Comparison of ENCODE assay signal across 28 cellular contexts in genomic region chr1:11070876-11071275, GRCh38. TPM values are rescaled to one million over a fixed set of nuclear protein-coding genes. Genes with fewer than 3 reads are reported as not detected.
DNase-seq lines count a peak whose midpoint lies in the region; ATAC-seq, FAIRE-seq and TF ChIP-seq lines count a peak whose summit lies in the region.
"Had no signal": no experiment of that assay in that cellular context is flagged by ENCODE, and none has a peak within 500 bp of the region (broad histone marks: within the 10 kb centered on the region; RNA-seq: fewer than 3 reads in every experiment).

No MANE protein-coding gene starts in this region.

- no peaks in the 10 kb centered on the region for H3K9me3 Mint-ChIP-seq in activated naive CD8-positive, alpha-beta T cell treated with anti-CD3 and anti-CD28 coated beads, Interleukin-2, amount 10 ng/mL, durations not matched to agents 7 days and 5 days
- H3K9me3 Mint-ChIP-seq: activated T-helper 2 cell treated with anti-CD3 and anti-CD28 coated beads, Interferon-gamma antibody, Interleukin-2, Interleukin-4, amounts not matched to agents 10 μg/mL and 5 μg/mL and 100 μg/mL, durations not matched to agents 14 hours and 24 hours and 36 hours; CD4-positive, CD25-positive, alpha-beta regulatory T cell; dendritic cell treated with granulocyte-macrophage colony-stimulating factor and Interleukin-4, amounts not matched to agents 40 ng/mL and 50 ng/mL, for 4 days; naive thymus-derived CD8-positive, alpha-beta T cell; stimulated activated naive CD8-positive, alpha-beta T cell treated with anti-CD3 and anti-CD28 coated beads, Interleukin-15, amount 100 ng/mL, for 72 hours had no signal

- TF ChIP-seq POLR2A in breast epithelium (IDR thresholded peaks at IDR 0.05) (no peak), uterus (IDR thresholded peaks at IDR 0.05) (no peak), esophagus squamous epithelium (IDR thresholded peaks at IDR 0.05) (no peak)

- BruUV-seq in mammary epithelial cell (replicated peaks; lab: Mats Ljungman, UMichigan): no TSS peak

- peak overlapping the region; percentile 62 for H3K27ac Mint-ChIP-seq in activated naive CD8-positive, alpha-beta T cell treated with anti-CD3 and anti-CD28 coated beads, Interleukin-2, amount 10 ng/mL, durations not matched to agents 7 days and 5 days
- H3K27ac Mint-ChIP-seq: activated T-helper 2 cell treated with anti-CD3 and anti-CD28 coated beads, Interferon-gamma antibody, Interleukin-2, Interleukin-4, amounts not matched to agents 10 μg/mL and 5 μg/mL and 100 μg/mL, durations not matched to agents 14 hours and 24 hours and 36 hours; dendritic cell treated with granulocyte-macrophage colony-stimulating factor and Interleukin-4, amounts not matched to agents 40 ng/mL and 50 ng/mL, for 4 days had no signal

- H2BK12ac ChIP-seq in neuronal stem cell (ENCODE audit: low read length): no peak overlapping the region

- WGBS in mammary epithelial cell (ENCODE audit: low coverage, missing lambda C conversion rate): 83% methylated on average over 8 of the region's 11 CpGs
- WGBS in neuronal stem cell (ENCODE audit: extremely low coverage in 2 of 2, insufficient read length in 2 of 2, insufficient replicate concordance in 1 of 2), 2 donors: no CpG with 5 or more reads among the region's 11 CpGs
- WGBS in esophagus squamous epithelium, 2 donors: 73 to 74% methylated on average over 5 to 7 of the region's 11 CpGs

- H3K18ac ChIP-seq in neuronal stem cell (ENCODE audit: low read length): no peak overlapping the region

- peak in 1 of 2 donors; percentile 31 for DNase-seq in breast epithelium (ENCODE audit: low spot score in 2 of 2)
- no peak for DNase-seq in mammary epithelial cell
- no peak for DNase-seq in activated naive CD8-positive, alpha-beta T cell treated with anti-CD3 and anti-CD28 coated beads, Interleukin-2, amount 10 ng/mL, durations not matched to agents 7 days and 5 days
- DNase-seq in neuronal stem cell (ENCODE audit: low spot score): no peak
- peak; percentile 32 for DNase-seq in ureter (ENCODE audit: low spot score)
- no peak for DNase-seq in RCC 7860 (ENCODE audit: low spot score)
- DNase-seq in uterus: no peak
- DNase-seq in esophagus squamous epithelium (lab: John Stamatoyannopoulos, UW): no peak
- DNase-seq: activated CD4-positive, alpha-beta T cell treated with anti-CD3 and anti-CD28 coated beads for 1 hour; amniotic stem cell; CD4-positive, CD25-positive, alpha-beta regulatory T cell; EL; Kasumi-1; left ventricle myocardium superior; midbrain; naive thymus-derived CD8-positive, alpha-beta T cell; NCI-H446; SHP77; stimulated activated naive CD8-positive, alpha-beta T cell treated with anti-CD3 and anti-CD28 coated beads, Interleukin-15, amount 100 ng/mL, for 72 hours; transverse colon had no signal

- in situ Hi-C loops in mammary epithelial cell (cut with MboI; ENCODE audit: low sequenced_read_pairs in 2 of 2): no loop called here

- no peak overlapping the region for H3K4me2 ChIP-seq in mammary epithelial cell (ENCODE audit: insufficient read depth, low read depth, low read length)
- no peak overlapping the region for H3K4me2 ChIP-seq in neuronal stem cell (ENCODE audit: insufficient read depth, low read length, poor library complexity, severe bottlenecking)

- TF ChIP-seq CTCF in breast epithelium (IDR thresholded peaks at IDR 0.05) (no peak), mammary epithelial cell (conservative IDR thresholded peaks at IDR 0.05 in 1 of 2, IDR thresholded peaks at IDR 0.05 in 1 of 2; ENCODE audit: extremely low read depth in 1 of 2, insufficient read depth in 1 of 2, low read depth in 1 of 2, low read length in 2 of 2) (no peak), uterus (IDR thresholded peaks at IDR 0.05) (no peak), esophagus squamous epithelium (IDR thresholded peaks at IDR 0.05) (no peak)

- H3K4ac ChIP-seq in neuronal stem cell (ENCODE audit: low read length): no peak overlapping the region

- H3K27me3 ChIP-seq in breast epithelium (no peaks in the 10 kb centered on the region), mammary epithelial cell (ENCODE audit: insufficient read depth, low read length) (no peaks in the 10 kb centered on the region), neuronal stem cell (ENCODE audit: control insufficient read depth in 3 of 3, insufficient read depth in 3 of 3, low read depth in 1 of 3, low read length in 3 of 3) (no peaks in the 10 kb centered on the region), uterus (no peaks in the 10 kb centered on the region), esophagus squamous epithelium (no peaks in the 10 kb centered on the region)
- H3K27me3 ChIP-seq: gastroesophageal sphincter, right atrium auricular region, transverse colon had no signal

- POLR2A ChIA-PET in activated naive CD8-positive, alpha-beta T cell treated with anti-CD3 and anti-CD28 coated beads, Interleukin-2, amount 10 ng/mL, durations not matched to agents 7 days and 5 days (lab: Charles Lee): interaction anchor here (0.7 to 2.9 kb wide), 3 partner anchors 10 to 1684 kb away, joined by 4 to 28 read pairs (median 8); partner anchors contain the start of gene SRM

- no peaks in the 10 kb centered on the region for H3K79me1 ChIP-seq in neuronal stem cell (ENCODE audit: low read depth, low read length)

- no peak overlapping the region for H3K4me3 Mint-ChIP-seq in activated naive CD8-positive, alpha-beta T cell treated with anti-CD3 and anti-CD28 coated beads, Interleukin-2, amount 10 ng/mL, durations not matched to agents 7 days and 5 days
- H3K4me3 Mint-ChIP-seq: CD4-positive, CD25-positive, alpha-beta regulatory T cell; dendritic cell treated with granulocyte-macrophage colony-stimulating factor and Interleukin-4, amounts not matched to agents 40 ng/mL and 50 ng/mL, for 4 days; naive thymus-derived CD8-positive, alpha-beta T cell; stimulated activated naive CD8-positive, alpha-beta T cell treated with anti-CD3 and anti-CD28 coated beads, Interleukin-15, amount 100 ng/mL, for 72 hours had no signal

- dilution Hi-C loops in mammary epithelial cell (cut with HindIII; ENCODE audit: low sequenced_read_pairs): loop anchor here (5.0 kb wide), 1 partner anchor 61 kb away; no protein-coding TSS in a partner anchor

- intact Hi-C loops in breast epithelium (cut with DNase I; ENCODE audit: low total_unique reads) (no loop called here), mammary epithelial cell (cut with micrococcal nuclease) (no loop called here), uterus (cut with DNase I; ENCODE audit: low total_unique reads) (no loop called here), esophagus squamous epithelium (cut with DNase I) (no loop called here)

- no peak overlapping the region for H3K14ac ChIP-seq in neuronal stem cell (ENCODE audit: low read length)

- H3K23ac ChIP-seq in neuronal stem cell (ENCODE audit: low read depth, low read length, poor library complexity): peak overlapping the region; percentile 75

- H3K9ac ChIP-seq in mammary epithelial cell (ENCODE audit: insufficient read depth, low read length) (no peak overlapping the region), neuronal stem cell (ENCODE audit: low read depth, low read length, poor library complexity) (peak overlapping the region; percentile 47)

- H3K79me2 ChIP-seq in mammary epithelial cell (ENCODE audit: insufficient read depth, low read length): no peaks in the 10 kb centered on the region

- peaks cover 33% of the 10 kb centered on the region for H3K36me3 Mint-ChIP-seq in activated naive CD8-positive, alpha-beta T cell treated with anti-CD3 and anti-CD28 coated beads, Interleukin-2, amount 10 ng/mL, durations not matched to agents 7 days and 5 days

- ATAC-seq in activated naive CD8-positive, alpha-beta T cell treated with anti-CD3 and anti-CD28 coated beads, Interleukin-2, amount 10 ng/mL, durations not matched to agents 7 days and 5 days (ENCODE audit: low read depth): no peak
- ATAC-seq: gastroesophageal sphincter; left ventricle myocardium superior; naive thymus-derived CD8-positive, alpha-beta T cell; stimulated activated naive CD8-positive, alpha-beta T cell treated with anti-CD3 and anti-CD28 coated beads, Interleukin-15, amount 100 ng/mL, for 72 hours had no signal

- H2BK5ac ChIP-seq in neuronal stem cell (ENCODE audit: low read length): no peak overlapping the region

- no peak overlapping the region for H4K8ac ChIP-seq in neuronal stem cell (ENCODE audit: low read depth, low read length)

- no peaks in the 10 kb centered on the region for H4K20me1 ChIP-seq in mammary epithelial cell (ENCODE audit: insufficient read depth, low read length)

- no peak overlapping the region for H2AK5ac ChIP-seq in neuronal stem cell (ENCODE audit: low read depth, low read length)

- H3K27ac ChIP-seq in breast epithelium (peak overlapping the region; percentile 5 to 29), mammary epithelial cell (ENCODE audit: insufficient read depth, low read depth, low read length) (no peak overlapping the region), neuronal stem cell (replicated peaks; ENCODE audit: low read length) (no peak overlapping the region), uterus (no peak overlapping the region), esophagus squamous epithelium (no peak overlapping the region)
- H3K27ac ChIP-seq: gastroesophageal sphincter, right atrium auricular region, transverse colon had no signal

- H3K36me3 ChIP-seq in breast epithelium (no peaks in the 10 kb centered on the region), mammary epithelial cell (ENCODE audit: insufficient read depth, low read length) (peaks cover 44% of the 10 kb centered on the region), neuronal stem cell (replicated peaks in 1 of 2; ENCODE audit: control insufficient read depth in 2 of 2, insufficient read depth in 2 of 2, low read length in 2 of 2) (peaks cover 61 to 93% of the 10 kb centered on the region in 2 donors), uterus (no peaks in the 10 kb centered on the region), esophagus squamous epithelium (peaks cover 40 to 100% (median 64%) of the 10 kb centered on the region in 3 donors)

- H3K9me3 ChIP-seq in breast epithelium (no peaks in the 10 kb centered on the region), mammary epithelial cell (replicated peaks; ENCODE audit: insufficient read depth, low read length) (no peaks in the 10 kb centered on the region), neuronal stem cell (replicated peaks in 1 of 2; ENCODE audit: control insufficient read depth in 2 of 2, insufficient read depth in 1 of 2, low read depth in 1 of 2, low read length in 2 of 2) (no peaks in the 10 kb centered on the region), uterus (no peaks in the 10 kb centered on the region), esophagus squamous epithelium (no peaks in the 10 kb centered on the region)
- H3K9me3 ChIP-seq: gastroesophageal sphincter, HAP-1, right atrium auricular region, transverse colon had no signal

- no peak for FAIRE-seq in RCC 7860 (lab: Jason Lieb, UNC)
- FAIRE-seq: islet of Langerhans, TTC549 had no signal

- peaks cover 19% of the 10 kb centered on the region for H3K4me1 Mint-ChIP-seq in activated naive CD8-positive, alpha-beta T cell treated with anti-CD3 and anti-CD28 coated beads, Interleukin-2, amount 10 ng/mL, durations not matched to agents 7 days and 5 days

- H2AFZ ChIP-seq in mammary epithelial cell (ENCODE audit: low read depth, low read length): no peak overlapping the region
- no peak overlapping the region for H2AFZ ChIP-seq in neuronal stem cell (ENCODE audit: low read length)

- no peak overlapping the region for H2BK15ac ChIP-seq in neuronal stem cell (ENCODE audit: low read length)

- CTCF ChIA-PET in mammary epithelial cell (lab: Charles Lee; ENCODE audit: low non-redundant PET): no interaction called here

- H4K91ac ChIP-seq in neuronal stem cell (ENCODE audit: low read depth, low read length, poor library complexity): no peak overlapping the region

- H3K4me3 ChIP-seq in breast epithelium (peak overlapping the region in 1 of 3 donors; percentile 37), mammary epithelial cell (replicated peaks in 1 of 3; ENCODE audit: insufficient read depth in 1 of 3, low read depth in 2 of 3, low read length in 3 of 3) (no peak overlapping the region), neuronal stem cell (ENCODE audit: low read length in 2 of 2) (peak overlapping the region in 1 of 2 donors; percentile 6), uterus (no peak overlapping the region), esophagus squamous epithelium (no peak overlapping the region)
- H3K4me3 ChIP-seq: gastroesophageal sphincter, HAP-1, right atrium auricular region, transverse colon had no signal

- H3K4me1 ChIP-seq in breast epithelium: no peaks in the 10 kb centered on the region
- no peaks in the 10 kb centered on the region for H3K4me1 ChIP-seq in mammary epithelial cell (ENCODE audit: insufficient read depth, low read length)
- H3K4me1 ChIP-seq in neuronal stem cell (ENCODE audit: control insufficient read depth in 2 of 2, insufficient read depth in 1 of 2, low read depth in 1 of 2, low read length in 2 of 2): no peaks in the 10 kb centered on the region
- H3K4me1 ChIP-seq in uterus: no peaks in the 10 kb centered on the region
- peaks cover 0 to 17% (median 0%) of the 10 kb centered on the region in 3 donors for H3K4me1 ChIP-seq in esophagus squamous epithelium
- H3K4me1 ChIP-seq: gastroesophageal sphincter, HAP-1, right atrium auricular region, transverse colon had no signal

- H2BK120ac ChIP-seq in neuronal stem cell (ENCODE audit: low read depth, low read length): no peak overlapping the region

- H3K27me3 Mint-ChIP-seq in activated naive CD8-positive, alpha-beta T cell treated with anti-CD3 and anti-CD28 coated beads, Interleukin-2, amount 10 ng/mL, durations not matched to agents 7 days and 5 days: no peaks in the 10 kb centered on the region
- H3K27me3 Mint-ChIP-seq: CD4-positive, CD25-positive, alpha-beta regulatory T cell; dendritic cell treated with granulocyte-macrophage colony-stimulating factor and Interleukin-4, amounts not matched to agents 40 ng/mL and 50 ng/mL, for 4 days; naive thymus-derived CD8-positive, alpha-beta T cell; stimulated activated naive CD8-positive, alpha-beta T cell treated with anti-CD3 and anti-CD28 coated beads, Interleukin-15, amount 100 ng/mL, for 72 hours had no signal

RNA-seq across cellular contexts. Expression of gene SRM, which starts 11.1 kb away (rescaled TPM):
- total RNA-seq in breast epithelium (10 to 100 TPM; 33.5 to 71.4 (median 39.7) TPM), mammary epithelial cell (100 to 1,000 TPM in 1 of 2 donors, 10 to 100 TPM in 1; 32.3 to 187 TPM), ureter (72.6 TPM), uterus (10 to 100 TPM; 15.5 to 86.3 (median 42.8) TPM), esophagus squamous epithelium (10 to 100 TPM; 21.7 to 79.8 (median 40.6) TPM)
- polyA plus RNA-seq in mammary epithelial cell: 164 TPM
- 246 TPM for polyA minus RNA-seq in mammary epithelial cell
- 10 to 100 TPM; 72.3 to 85.0 TPM for total RNA-seq in activated naive CD8-positive, alpha-beta T cell treated with anti-CD3 and anti-CD28 coated beads, Interleukin-2, amount 10 ng/mL, durations not matched to agents 7 days and 5 days
- polyA plus RNA-seq in neuronal stem cell (2013, experiment 1 of 2): 135 TPM
- 132 TPM for polyA plus RNA-seq in neuronal stem cell (2013, experiment 2 of 2)

RNA-seq across cellular contexts. Expression of gene MASP2, which starts 23.8 kb away (rescaled TPM):
- total RNA-seq in breast epithelium (not detected), mammary epithelial cell (under 1 TPM in 1 of 2 donors, not detected in 1; 0.49 TPM), ureter (not detected), uterus (not detected), esophagus squamous epithelium (under 1 TPM in 1 of 4 donors, not detected in 3; 0.19 TPM)
- polyA plus RNA-seq in mammary epithelial cell: 0.11 TPM
- not detected for polyA minus RNA-seq in mammary epithelial cell
- not detected for total RNA-seq in activated naive CD8-positive, alpha-beta T cell treated with anti-CD3 and anti-CD28 coated beads, Interleukin-2, amount 10 ng/mL, durations not matched to agents 7 days and 5 days
- 0.04 TPM for polyA plus RNA-seq in neuronal stem cell (2013, experiment 1 of 2)
- 0.04 TPM for polyA plus RNA-seq in neuronal stem cell (2013, experiment 2 of 2)
- total RNA-seq: CD4-positive, CD25-positive, alpha-beta regulatory T cell; left ventricle myocardium superior; osteocyte; right atrium auricular region; transverse colon had no signal
- polyA plus RNA-seq: naive thymus-derived CD8-positive, alpha-beta T cell had no signal

RNA-seq across cellular contexts. Expression of gene EXOSC10, which starts 28.8 kb away (rescaled TPM):
- total RNA-seq in breast epithelium (10 to 100 TPM; 57.9 to 97.6 (median 77.7) TPM), mammary epithelial cell (10 to 100 TPM; 62.0 to 66.6 TPM), ureter (71.5 TPM), uterus (10 to 100 TPM; 32.4 to 98.1 (median 59.9) TPM), esophagus squamous epithelium (10 to 100 TPM; 32.0 to 62.4 (median 40.8) TPM)
- 72.4 TPM for polyA plus RNA-seq in mammary epithelial cell
- polyA minus RNA-seq in mammary epithelial cell: 43.9 TPM
- total RNA-seq in activated naive CD8-positive, alpha-beta T cell treated with anti-CD3 and anti-CD28 coated beads, Interleukin-2, amount 10 ng/mL, durations not matched to agents 7 days and 5 days: 10 to 100 TPM; 89.1 to 92.8 TPM
- polyA plus RNA-seq in neuronal stem cell (2013, experiment 1 of 2): 55.5 TPM
- 55.9 TPM for polyA plus RNA-seq in neuronal stem cell (2013, experiment 2 of 2)

RNA-seq across cellular contexts. Expression of gene TARDBP, which starts 58.4 kb away (rescaled TPM):
- total RNA-seq in breast epithelium (100 to 1,000 TPM; 113 to 165 (median 142) TPM), mammary epithelial cell (100 to 1,000 TPM in 1 of 2 donors, 10 to 100 TPM in 1; 32.2 to 122 TPM), ureter (180 TPM), uterus (100 to 1,000 TPM; 176 to 617 (median 207) TPM), esophagus squamous epithelium (100 to 1,000 TPM in 2 of 4 donors, 10 to 100 TPM in 2; 51.2 to 110 (median 96.6) TPM)
- 88.6 TPM for polyA plus RNA-seq in mammary epithelial cell
- 241 TPM for polyA minus RNA-seq in mammary epithelial cell
- 100 to 1,000 TPM; 166 to 174 TPM for total RNA-seq in activated naive CD8-positive, alpha-beta T cell treated with anti-CD3 and anti-CD28 coated beads, Interleukin-2, amount 10 ng/mL, durations not matched to agents 7 days and 5 days
- polyA plus RNA-seq in neuronal stem cell (2013, experiment 1 of 2): 260 TPM
- polyA plus RNA-seq in neuronal stem cell (2013, experiment 2 of 2): 261 TPM

Comparison
In these comparisons a context has a peak if more than half of its experiments do, and no peak if none do; other contexts are left out.
1. H3K27ac ChIP-seq: peak in breast epithelium (2 of 2); none in mammary epithelial cell (single experiment), neuronal stem cell (single experiment), uterus (0 of 2) and esophagus squamous epithelium (0 of 4).